ENCODE assay signal across 26 cellular contexts in genomic region chr16:28866454-28866804, GRCh38. TPM values are rescaled to one million over a fixed set of nuclear protein-coding genes. Genes with fewer than 3 reads are reported as not detected.
DNase-seq lines count a peak whose midpoint lies in the region; ATAC-seq and TF ChIP-seq lines count a peak whose summit lies in the region.
"Had no signal": no experiment of that assay in that cellular context is flagged by ENCODE, and none has a peak within 500 bp of the region (broad histone marks: within the 10 kb centered on the region; RNA-seq: fewer than 3 reads in every experiment).

No MANE protein-coding gene starts in this region.

- no peak overlapping the region for H2BK120ac ChIP-seq in mesenchymal stem cell (ENCODE audit: low read depth, low read length)

- no peak overlapping the region for H2BK5ac ChIP-seq in mesenchymal stem cell (ENCODE audit: low read depth, low read length, poor library complexity, severe bottlenecking)

- no peak overlapping the region for H2BK12ac ChIP-seq in mesenchymal stem cell (ENCODE audit: low read length in 2 of 2)

- H3K27me3 ChIP-seq in NT2/D1 (ENCODE audit: insufficient read depth, insufficient read length): no peaks in the 10 kb centered on the region
- no peaks in the 10 kb centered on the region for H3K27me3 ChIP-seq in mesenchymal stem cell (ENCODE audit: control insufficient read depth in 1 of 2, insufficient read depth in 1 of 2, low read length in 2 of 2)
- H3K27me3 ChIP-seq in spleen (replicated peaks in 1 of 7): no peaks in the 10 kb centered on the region
- H3K27me3 ChIP-seq: left lung, Peyer's patch, upper lobe of right lung had no signal

- no peaks in the 10 kb centered on the region for H3K9me3 ChIP-seq in NT2/D1 (ENCODE audit: insufficient read depth, low read length)
- no peaks in the 10 kb centered on the region for H3K9me3 ChIP-seq in mesenchymal stem cell (ENCODE audit: control insufficient read depth, low read length)
- H3K9me3 ChIP-seq in spleen: no peaks in the 10 kb centered on the region
- H3K9me3 ChIP-seq in mucosa of descending colon: no peaks in the 10 kb centered on the region
- H3K9me3 ChIP-seq: left lung, Peyer's patch, upper lobe of right lung had no signal

- H2AK5ac ChIP-seq in mesenchymal stem cell (ENCODE audit: low read length, severe bottlenecking): no peak overlapping the region

- H3K27ac ChIP-seq in mesenchymal stem cell (ENCODE audit: low read length, poor library complexity, severe bottlenecking) (no peak overlapping the region), spleen (no peak overlapping the region)
- H3K27ac ChIP-seq: left lung, Peyer's patch, upper lobe of right lung, VCaP had no signal

- no peaks in the 10 kb centered on the region for H3K27me3 Mint-ChIP-seq in activated T-cell treated with anti-CD3 and anti-CD28 coated beads, Interleukin-2, amount 50 U/mL, for 24 hours
- H3K27me3 Mint-ChIP-seq: activated CD4-positive, alpha-beta T cell treated with anti-CD3 and anti-CD28 coated beads, Interleukin-2, amount 10 ng/mL, durations not matched to agents 7 days and 5 days; activated CD8-positive, alpha-beta memory T cell treated with anti-CD3 and anti-CD28 coated beads, Interleukin-2, amount 10 ng/mL, durations not matched to agents 7 days and 5 days; activated naive CD4-positive, alpha-beta T cell treated with anti-CD3 and anti-CD28 coated beads, Interleukin-2, amount 50 U/mL, for 24 hours; stimulated activated memory B cell treated with anti-CD40 and anti-IgM and Interleukin-4, amounts not matched to agents 10 μg/mL and 1 μg/mL and 100 μg/mL, for 72 hours had no signal

- intact Hi-C loops in spleen (cut with DNase I; ENCODE audit: low total_unique reads): no loop called here
- intact Hi-C loops in left colon (cut with DNase I, micrococcal nuclease): no loop called here
- intact Hi-C loops in mucosa of descending colon (cut with DNase I, micrococcal nuclease): no loop called here

- no peak overlapping the region for H3K14ac ChIP-seq in mesenchymal stem cell (ENCODE audit: low read length in 2 of 2)

- no peak for TF ChIP-seq CTCF in spleen (IDR thresholded peaks at IDR 0.05 in 8 of 11, conservative IDR thresholded peaks at IDR 0.05 in 3 of 11)
- no peak for TF ChIP-seq CTCF in mucosa of descending colon (IDR thresholded peaks at IDR 0.05)

- H3K18ac ChIP-seq in mesenchymal stem cell (ENCODE audit: low read depth in 1 of 2, low read length in 2 of 2): no peak overlapping the region

- DNase-seq in activated T-cell treated with anti-CD3 and anti-CD28 coated beads, Interleukin-2, amount 50 U/mL, for 24 hours: no peak
- no peak for DNase-seq in activated T-cell treated with anti-CD3 and anti-CD28 coated beads, Interleukin-2, amount 50 U/mL, for 48 hours
- DNase-seq in NT2/D1 (ENCODE audit: low read depth, low spot score): no peak
- no peak for DNase-seq in mesenchymal stem cell
- peak; percentile 67 for DNase-seq in spleen
- DNase-seq in left colon: no peak
- no peak for DNase-seq in mucosa of descending colon
- DNase-seq: activated CD4-positive, alpha-beta T cell treated with anti-CD3 and anti-CD28 coated beads, Interleukin-2, amount 10 ng/mL, durations not matched to agents 7 days and 5 days; activated CD8-positive, alpha-beta memory T cell treated with anti-CD3 and anti-CD28 coated beads, Interleukin-2, amount 10 ng/mL, durations not matched to agents 7 days and 5 days; effector memory CD4-positive, alpha-beta T cell; erythroblast; left lung; mesendoderm; NCI-H1048; NCI-H1694; NCI-H446; NCI-H748 treated with DMSO at 0.1 percent for 48 hours; occipital lobe; Peyer's patch; SIG-M5; upper lobe of right lung had no signal

- H3K9me3 Mint-ChIP-seq in activated T-cell treated with anti-CD3 and anti-CD28 coated beads, Interleukin-2, amount 50 U/mL, for 24 hours: no peaks in the 10 kb centered on the region
- H3K9me3 Mint-ChIP-seq: activated CD4-positive, alpha-beta T cell treated with anti-CD3 and anti-CD28 coated beads, Interleukin-2, amount 10 ng/mL, durations not matched to agents 7 days and 5 days; activated naive CD4-positive, alpha-beta T cell treated with anti-CD3 and anti-CD28 coated beads, Interleukin-2, amount 50 U/mL, for 24 hours; GM23338; stimulated activated memory B cell treated with anti-CD40 and anti-IgM and Interleukin-4, amounts not matched to agents 10 μg/mL and 1 μg/mL and 100 μg/mL, for 72 hours had no signal

- no peak overlapping the region for H2BK15ac ChIP-seq in mesenchymal stem cell (ENCODE audit: low read depth, poor library complexity, severe bottlenecking)

- H3K23ac ChIP-seq in mesenchymal stem cell (ENCODE audit: low read length in 2 of 2): no peak overlapping the region

- H3K4me1 ChIP-seq in NT2/D1 (ENCODE audit: insufficient read depth, insufficient read length): peaks cover 10% of the 10 kb centered on the region
- peaks cover 17% of the 10 kb centered on the region for H3K4me1 ChIP-seq in mesenchymal stem cell (ENCODE audit: control insufficient read depth, insufficient read depth, low read depth, low read length)
- peaks cover 10 to 42% (median 29%) of the 10 kb centered on the region in 6 donors for H3K4me1 ChIP-seq in spleen
- H3K4me1 ChIP-seq in mucosa of descending colon (ENCODE audit: low read depth): peaks cover 11% of the 10 kb centered on the region

- no peak overlapping the region for H3K4me2 ChIP-seq in mesenchymal stem cell (ENCODE audit: low read length, poor library complexity, severe bottlenecking)
- H3K4me2 ChIP-seq: GM23338 had no signal

- WGBS in mesenchymal stem cell: 91% methylated on average over 17 of the region's 17 CpGs
- WGBS in spleen, 5 donors: 81 to 92% (median 89%) methylated on average over 17 of the region's 17 CpGs

- H2AFZ ChIP-seq in mesenchymal stem cell (ENCODE audit: low read depth, low read length): no peak overlapping the region
- H2AFZ ChIP-seq: GM23338 had no signal

- no peak for ATAC-seq in GM21515 (IDR thresholded peaks at IDR 0.05; ENCODE audit: unreplicated experiment)
- no peak for ATAC-seq in left colon
- ATAC-seq in mucosa of descending colon: no peak
- ATAC-seq: activated CD8-positive, alpha-beta memory T cell treated with anti-CD3 and anti-CD28 coated beads, Interleukin-2, amount 10 ng/mL, durations not matched to agents 7 days and 5 days; GM23338; left lung; stimulated activated memory B cell treated with anti-CD40 and anti-IgM and Interleukin-4, amounts not matched to agents 10 μg/mL and 1 μg/mL and 100 μg/mL, for 72 hours; upper lobe of right lung had no signal

- H4K8ac ChIP-seq in mesenchymal stem cell (ENCODE audit: low read length): no peak overlapping the region

- H3K9ac ChIP-seq in NT2/D1 (ENCODE audit: insufficient read length, low read depth): peak overlapping the region; percentile 5
- no peak overlapping the region for H3K9ac ChIP-seq in mesenchymal stem cell (ENCODE audit: low read length)

- H3K36me3 Mint-ChIP-seq in activated T-cell treated with anti-CD3 and anti-CD28 coated beads, Interleukin-2, amount 50 U/mL, for 24 hours (ENCODE audit: low read depth): peaks cover 71% of the 10 kb centered on the region

- TF ChIP-seq POLR2A in spleen (IDR thresholded peaks at IDR 0.05): no peak

- no peak overlapping the region for H3K4me3 ChIP-seq in NT2/D1 (ENCODE audit: insufficient read length, low read depth)
- H3K4me3 ChIP-seq in mesenchymal stem cell (ENCODE audit: insufficient read depth in 1 of 2, low read depth in 1 of 2, low read length in 2 of 2): no peak overlapping the region
- H3K4me3 ChIP-seq in spleen: no peak overlapping the region
- H3K4me3 ChIP-seq in mucosa of descending colon: no peak overlapping the region
- H3K4me3 ChIP-seq: GM23338, left lung, upper lobe of right lung had no signal

- peaks cover 42% of the 10 kb centered on the region for H3K79me1 ChIP-seq in mesenchymal stem cell (replicated peaks; ENCODE audit: low read length, poor library complexity, severe bottlenecking)

- no peak overlapping the region for H3K4me3 Mint-ChIP-seq in activated T-cell treated with anti-CD3 and anti-CD28 coated beads, Interleukin-2, amount 50 U/mL, for 24 hours
- H3K4me3 Mint-ChIP-seq: activated CD4-positive, alpha-beta T cell treated with anti-CD3 and anti-CD28 coated beads, Interleukin-2, amount 10 ng/mL, durations not matched to agents 7 days and 5 days; activated CD8-positive, alpha-beta memory T cell treated with anti-CD3 and anti-CD28 coated beads, Interleukin-2, amount 10 ng/mL, durations not matched to agents 7 days and 5 days; activated naive CD4-positive, alpha-beta T cell treated with anti-CD3 and anti-CD28 coated beads, Interleukin-2, amount 50 U/mL, for 24 hours; stimulated activated memory B cell treated with anti-CD40 and anti-IgM and Interleukin-4, amounts not matched to agents 10 μg/mL and 1 μg/mL and 100 μg/mL, for 72 hours had no signal

- peak overlapping the region; percentile 8 for H4K91ac ChIP-seq in mesenchymal stem cell (ENCODE audit: low read length)

- H3K36me3 ChIP-seq in NT2/D1 (ENCODE audit: insufficient read depth, insufficient read length, low read length) (peaks cover 50% of the 10 kb centered on the region), mesenchymal stem cell (ENCODE audit: control insufficient read depth in 1 of 2, insufficient read depth in 2 of 2, low read depth in 1 of 2, low read length in 2 of 2) (peaks cover 47 to 55% of the 10 kb centered on the region in 2 experiments), spleen (peaks cover 5 to 59% (median 46%) of the 10 kb centered on the region in 6 donors), mucosa of descending colon (ENCODE audit: low read depth) (no peaks in the 10 kb centered on the region)

- peaks cover 30% of the 10 kb centered on the region for H3K4me1 Mint-ChIP-seq in activated T-cell treated with anti-CD3 and anti-CD28 coated beads, Interleukin-2, amount 50 U/mL, for 24 hours (ENCODE audit: low read depth)

- H3K4ac ChIP-seq in mesenchymal stem cell (ENCODE audit: low read depth in 1 of 2, low read length in 2 of 2): no peak overlapping the region

- peak overlapping the region; percentile 71 for H3K27ac Mint-ChIP-seq in activated T-cell treated with anti-CD3 and anti-CD28 coated beads, Interleukin-2, amount 50 U/mL, for 24 hours
- H3K27ac Mint-ChIP-seq: activated CD4-positive, alpha-beta T cell treated with anti-CD3 and anti-CD28 coated beads, Interleukin-2, amount 10 ng/mL, durations not matched to agents 7 days and 5 days; activated CD8-positive, alpha-beta memory T cell treated with anti-CD3 and anti-CD28 coated beads, Interleukin-2, amount 10 ng/mL, durations not matched to agents 7 days and 5 days; GM23338; stimulated activated memory B cell treated with anti-CD40 and anti-IgM and Interleukin-4, amounts not matched to agents 10 μg/mL and 1 μg/mL and 100 μg/mL, for 72 hours had no signal

RNA-seq across cellular contexts. Expression of gene SH2B1, which starts 2.8 kb away (rescaled TPM):
- polyA plus RNA-seq in mesenchymal stem cell (2013, experiment 1 of 2): 29.1 TPM
- 28.9 TPM for polyA plus RNA-seq in mesenchymal stem cell (2013, experiment 2 of 2)
- total RNA-seq in spleen (10 to 100 TPM; 25.9 to 70.7 (median 60.7) TPM), left colon (10 to 100 TPM; 84.3 to 90.0 TPM), mucosa of descending colon (100 to 1,000 TPM in 1 of 3 donors, 10 to 100 TPM in 2; 83.5 to 107 (median 89.7) TPM)
- 10 to 100 TPM; 28.1 to 60.8 (median 42.7) TPM for polyA plus RNA-seq in spleen

RNA-seq across cellular contexts. Expression of gene ATP2A1, which starts 11.9 kb away (rescaled TPM):
- 0.54 TPM for polyA plus RNA-seq in mesenchymal stem cell (2013, experiment 1 of 2)
- polyA plus RNA-seq in mesenchymal stem cell (2013, experiment 2 of 2): 0.42 TPM
- total RNA-seq in spleen (1 to 10 TPM in 2 of 7 donors, under 1 TPM in 3, not detected in 2; 0.26 to 1.5 (median 0.82) TPM), left colon (1 to 10 TPM in 1 of 2 donors, under 1 TPM in 1; 0.47 to 1.3 TPM), mucosa of descending colon (1 to 10 TPM in 2 of 3 donors, under 1 TPM in 1; 0.96 to 1.7 (median 1.6) TPM)
- under 1 TPM; 0.33 to 0.46 (median 0.42) TPM for polyA plus RNA-seq in spleen

RNA-seq across cellular contexts. Expression of gene TUFM, which starts 20.3 kb away (rescaled TPM):
- polyA plus RNA-seq in mesenchymal stem cell (2013, experiment 1 of 2): 102 TPM
- polyA plus RNA-seq in mesenchymal stem cell (2013, experiment 2 of 2): 104 TPM
- total RNA-seq in spleen (100 to 1,000 TPM in 5 of 7 donors, 10 to 100 TPM in 2; 76.3 to 136 (median 103) TPM), left colon (100 to 1,000 TPM; 221 to 301 TPM), mucosa of descending colon (100 to 1,000 TPM; 182 to 248 (median 220) TPM)
- polyA plus RNA-seq in spleen: 100 to 1,000 TPM; 182 to 194 (median 190) TPM

RNA-seq across cellular contexts. Expression of gene ATXN2L, which starts 43.6 kb away (rescaled TPM):
- 139 TPM for polyA plus RNA-seq in mesenchymal stem cell (2013, experiment 1 of 2)
- 131 TPM for polyA plus RNA-seq in mesenchymal stem cell (2013, experiment 2 of 2)
- 100 to 1,000 TPM; 113 to 179 (median 161) TPM for total RNA-seq in spleen
- 10 to 100 TPM; 43.8 to 85.8 (median 61.9) TPM for polyA plus RNA-seq in spleen
- 10 to 100 TPM; 86.6 to 98.5 TPM for total RNA-seq in left colon
- total RNA-seq in mucosa of descending colon: 100 to 1,000 TPM; 102 to 108 (median 107) TPM

RNA-seq across cellular contexts. Expression of gene RABEP2, which starts 58.6 kb away (rescaled TPM):
- polyA plus RNA-seq in mesenchymal stem cell (2013, experiment 1 of 2): 10.8 TPM
- 10.2 TPM for polyA plus RNA-seq in mesenchymal stem cell (2013, experiment 2 of 2)
- total RNA-seq in spleen: 10 to 100 TPM; 43.1 to 82.5 (median 51.0) TPM
- 10 to 100 TPM; 40.8 to 90.0 (median 64.5) TPM for polyA plus RNA-seq in spleen
- 10 to 100 TPM; 39.6 to 41.4 TPM for total RNA-seq in left colon
- total RNA-seq in mucosa of descending colon: 10 to 100 TPM; 35.1 to 43.2 (median 35.7) TPM
